26 cellular contexts compared by ENCODE assay signal in genomic region chr12:108594960-108595710, GRCh38. TPM values are rescaled to one million over a fixed set of nuclear protein-coding genes. Genes with fewer than 3 reads are reported as not detected.
DNase-seq lines count a peak whose midpoint lies in the region; ATAC-seq and TF ChIP-seq lines count a peak whose summit lies in the region.
"Had no signal": no experiment of that assay in that cellular context is flagged by ENCODE, and none has a peak within 500 bp of the region (broad histone marks: within the 10 kb centered on the region; RNA-seq: fewer than 3 reads in every experiment).

No MANE protein-coding gene starts in this region.

- TF ChIP-seq CTCF in AG04450 (IDR thresholded peaks at IDR 0.05; ENCODE audit: low read depth, low read length) (no peak), hepatocyte (IDR thresholded peaks at IDR 0.05; ENCODE audit: poor library complexity) (no peak), testis (IDR thresholded peaks at IDR 0.05) (no peak)

- H3K79me2 ChIP-seq in hepatocyte, result peaks cover 39% of the 10 kb centered on the region

- H3K36me3 Mint-ChIP-seq in activated CD4-positive, alpha-beta memory T cell treated with anti-CD3 and anti-CD28 coated beads, Interleukin-2, amount 10 ng/mL, durations not matched to agents 7 days and 5 days (ENCODE audit: low read depth), result no peaks in the 10 kb centered on the region
- H3K36me3 Mint-ChIP-seq: CD14-positive monocyte, neural progenitor cell had no signal

- no peaks in the 10 kb centered on the region for H4K20me1 ChIP-seq in hepatocyte (ENCODE audit: insufficient read depth, poor library complexity, severe bottlenecking)

- WGBS in hepatocyte (ENCODE audit: low lambda C conversion rate, missing lambda C conversion rate), result 95% methylated on average over 7 of the region's 7 CpGs
- 88 to 92% methylated on average over 7 of the region's 7 CpGs for WGBS in testis, 2 donors

- H3K4me2 ChIP-seq in hepatocyte, result peak overlapping the region; percentile 82
- H3K4me2 ChIP-seq: neural progenitor cell had no signal

- H3K4me3 ChIP-seq in AG04450 (ENCODE audit: low read depth, low read length) (peak overlapping the region; percentile 75), SJSA1 (no peak overlapping the region), hepatocyte (no peak overlapping the region), testis (no peak overlapping the region)
- H3K4me3 ChIP-seq: esophagus muscularis mucosa, left ventricle myocardium inferior, mucosa of descending colon, neural progenitor cell, psoas muscle had no signal

- no peak overlapping the region for H2AFZ ChIP-seq in hepatocyte
- H2AFZ ChIP-seq: neural progenitor cell had no signal

- no peak for ATAC-seq in HG03139 (IDR thresholded peaks at IDR 0.05; ENCODE audit: unreplicated experiment)
- ATAC-seq: mucosa of descending colon, psoas muscle had no signal

- POLR2A ChIA-PET in AG04450 (lab: Yijun Ruan, JAX), result no interaction called here
- POLR2A ChIA-PET in activated CD4-positive, alpha-beta memory T cell treated with anti-CD3 and anti-CD28 coated beads, Interleukin-2, amount 10 ng/mL, durations not matched to agents 7 days and 5 days (lab: Charles Lee), result no interaction called here

- H3K27me3 ChIP-seq in AG04450 (ENCODE audit: control insufficient read depth, insufficient read depth, low read length) (no peaks in the 10 kb centered on the region), SJSA1 (replicated peaks) (no peaks in the 10 kb centered on the region), hepatocyte (no peaks in the 10 kb centered on the region), testis (no peaks in the 10 kb centered on the region)
- H3K27me3 ChIP-seq: neural progenitor cell had no signal

- H3K36me3 ChIP-seq in SJSA1, result peaks cover 74% of the 10 kb centered on the region
- no peaks in the 10 kb centered on the region for H3K36me3 ChIP-seq in hepatocyte (replicated peaks; ENCODE audit: insufficient read depth, low read depth)
- H3K36me3 ChIP-seq in testis (ENCODE audit: low read depth, missing control alignments), result no peaks in the 10 kb centered on the region
- H3K36me3 ChIP-seq: esophagus muscularis mucosa, left ventricle myocardium inferior, neural progenitor cell had no signal

- no peaks in the 10 kb centered on the region for H3K9me2 ChIP-seq in hepatocyte (replicated peaks; ENCODE audit: insufficient read depth)

- H3K27ac Mint-ChIP-seq in activated CD4-positive, alpha-beta memory T cell treated with anti-CD3 and anti-CD28 coated beads, Interleukin-2, amount 10 ng/mL, durations not matched to agents 7 days and 5 days, result no peak overlapping the region
- H3K27ac Mint-ChIP-seq: activated naive CD4-positive, alpha-beta T cell treated with anti-CD3 and anti-CD28 coated beads for 36 hours; activated T-cell treated with anti-CD3 and anti-CD28 coated beads, Interleukin-2, amount 50 U/mL, for 24 hours; CD14-positive monocyte; H9; neural progenitor cell had no signal

- H3K9me3 Mint-ChIP-seq in activated CD4-positive, alpha-beta memory T cell treated with anti-CD3 and anti-CD28 coated beads, Interleukin-2, amount 10 ng/mL, durations not matched to agents 7 days and 5 days, result no peaks in the 10 kb centered on the region
- H3K9me3 Mint-ChIP-seq: activated naive CD4-positive, alpha-beta T cell treated with anti-CD3 and anti-CD28 coated beads for 36 hours; activated T-cell treated with anti-CD3 and anti-CD28 coated beads, Interleukin-2, amount 50 U/mL, for 24 hours; H9; neural progenitor cell had no signal

- no peak for TF ChIP-seq POLR2A in testis (IDR thresholded peaks at IDR 0.05)

- DNase-seq in AG04450 (ENCODE audit: low read depth, low spot score) (no peak), SJSA1 (ENCODE audit: low read depth in 1 of 2, low spot score in 2 of 2) (peak; percentile 79 to 84), hepatocyte (ENCODE audit: low spot score) (no peak), testis (no peak)
- DNase-seq in activated CD4-positive, alpha-beta memory T cell treated with anti-CD3 and anti-CD28 coated beads, Interleukin-2, amount 10 ng/mL, durations not matched to agents 7 days and 5 days, result no peak
- DNase-seq: activated CD4-positive, alpha-beta T cell treated with anti-CD3 and anti-CD28 coated beads, Interleukin-2, amount 50 U/mL, for 48 hours; activated naive CD4-positive, alpha-beta T cell treated with anti-CD3 and anti-CD28 coated beads for 36 hours; activated T-cell treated with anti-CD3 and anti-CD28 coated beads, Interleukin-2, amount 50 U/mL, for 24 hours; anterior cingulate cortex; cerebellar nuclear complex; DMS 273 treated with DMSO at 0.1 percent for 48 hours; effector memory CD4-positive, alpha-beta T cell; H9; head of caudate nucleus; left ventricle myocardium inferior; mucosa of descending colon; NCI-H1417 treated with DMSO at 0.1 percent for 48 hours; NCI-H2171 treated with DMSO at 0.1 percent for 48 hours; psoas muscle; SHP77; stimulated activated CD8-positive, alpha-beta memory T cell treated with anti-CD3 and anti-CD28 coated beads, Interleukin-4, amount 100 ng/mL, for 48 hours had no signal

- no peaks in the 10 kb centered on the region for H3K27me3 Mint-ChIP-seq in activated CD4-positive, alpha-beta memory T cell treated with anti-CD3 and anti-CD28 coated beads, Interleukin-2, amount 10 ng/mL, durations not matched to agents 7 days and 5 days
- H3K27me3 Mint-ChIP-seq: activated T-cell treated with anti-CD3 and anti-CD28 coated beads, Interleukin-2, amount 50 U/mL, for 24 hours had no signal

- no peak overlapping the region for H3K4me3 Mint-ChIP-seq in activated CD4-positive, alpha-beta memory T cell treated with anti-CD3 and anti-CD28 coated beads, Interleukin-2, amount 10 ng/mL, durations not matched to agents 7 days and 5 days
- H3K4me3 Mint-ChIP-seq: activated naive CD4-positive, alpha-beta T cell treated with anti-CD3 and anti-CD28 coated beads for 36 hours; activated T-cell treated with anti-CD3 and anti-CD28 coated beads, Interleukin-2, amount 50 U/mL, for 24 hours; CD14-positive monocyte; H9; neural progenitor cell had no signal

- no peaks in the 10 kb centered on the region for H3K4me1 Mint-ChIP-seq in activated CD4-positive, alpha-beta memory T cell treated with anti-CD3 and anti-CD28 coated beads, Interleukin-2, amount 10 ng/mL, durations not matched to agents 7 days and 5 days

- H3K4me1 ChIP-seq in SJSA1 (replicated peaks), result peaks cover 42% of the 10 kb centered on the region
- H3K4me1 ChIP-seq in hepatocyte (ENCODE audit: insufficient read depth), result peaks cover 8% of the 10 kb centered on the region
- no peaks in the 10 kb centered on the region for H3K4me1 ChIP-seq in testis
- H3K4me1 ChIP-seq: left ventricle myocardium inferior, psoas muscle had no signal

- intact Hi-C loops in testis (cut with DNase I; ENCODE audit: low total_unique reads), result no loop called here

- H3K9me3 ChIP-seq in AG04450 (ENCODE audit: control insufficient read depth, insufficient read depth, low read length) (no peaks in the 10 kb centered on the region; the same call in 1 of the 2 replicates), SJSA1 (replicated peaks) (0 out of 2 replicates have a peak, but pooled peaks cover 2% of the 10 kb centered on the region), hepatocyte (ENCODE audit: low read depth) (no peaks in the 10 kb centered on the region), testis (no peaks in the 10 kb centered on the region)
- H3K9me3 ChIP-seq: esophagus muscularis mucosa, left ventricle myocardium inferior, mucosa of descending colon, psoas muscle had no signal

- CTCF ChIA-PET in AG04450 (lab: Charles Lee), result interaction anchor here (0.9 to 1.2 kb wide), 4 partner anchors 22 to 24 kb away, joined by 3 to 6 read pairs (median 4); no protein-coding TSS in a partner anchor
- CTCF ChIA-PET in activated CD4-positive, alpha-beta memory T cell treated with anti-CD3 and anti-CD28 coated beads, Interleukin-2, amount 10 ng/mL, durations not matched to agents 7 days and 5 days (lab: Charles Lee), result no interaction called here

- no peak overlapping the region for H3K27ac ChIP-seq in AG04450 (ENCODE audit: low read depth, low read length)
- H3K27ac ChIP-seq in SJSA1, result no peak overlapping the region
- no peak overlapping the region for H3K27ac ChIP-seq in hepatocyte
- H3K27ac ChIP-seq in testis, result no peak overlapping the region
- H3K27ac ChIP-seq: left ventricle myocardium inferior, neural progenitor cell, psoas muscle had no signal

RNA-seq across cellular contexts. Expression of gene TMEM119, which starts 2.7 kb away (rescaled TPM):
- 60.3 and 67.0 TPM in 2 replicates for polyA plus RNA-seq in AG04450 (2011; rRNA removed)
- polyA minus RNA-seq in AG04450 (2011; rRNA and poly(A)+ RNA removed), result 50.7 and 57.9 TPM in 2 replicates
- total RNA-seq in SJSA1 (2014; rRNA removed; shearing (Covaris generic)), result 225 and 311 TPM in 2 replicates
- total RNA-seq in hepatocyte, result 69.7 and 70.1 TPM in 2 replicates
- 54.4 and 59.6 TPM in 2 replicates for polyA plus RNA-seq in hepatocyte
- total RNA-seq in testis, result 1 to 10 TPM; 5.3 to 9.6 TPM
- 17.1 TPM for polyA plus RNA-seq in testis (ENCODE audit: insufficient read depth, low read depth, low replicate concordance)
- total RNA-seq in activated CD4-positive, alpha-beta memory T cell treated with anti-CD3 and anti-CD28 coated beads, Interleukin-2, amount 10 ng/mL, durations not matched to agents 7 days and 5 days, result 1 to 10 TPM in 1 of 2 experiments, under 1 TPM in 1; 0.80 to 1.0 TPM
- total RNA-seq: activated naive CD4-positive, alpha-beta T cell treated with anti-CD3 and anti-CD28 coated beads for 36 hours; H9; OCI-LY7 had no signal

RNA-seq across cellular contexts. Expression of gene ISCU, which starts 32.7 kb away (rescaled TPM):
- polyA plus RNA-seq in AG04450 (2011; rRNA removed) (164 and 184 TPM in 2 replicates), hepatocyte (149 and 169 TPM in 2 replicates), testis (ENCODE audit: insufficient read depth, low read depth, low replicate concordance) (217 TPM)
- polyA minus RNA-seq in AG04450 (2011; rRNA and poly(A)+ RNA removed), result 61.7 and 84.1 TPM in 2 replicates
- total RNA-seq in SJSA1 (2014; rRNA removed; shearing (Covaris generic)), result 86.7 and 135 TPM in 2 replicates
- total RNA-seq in hepatocyte (107 and 116 TPM in 2 replicates), testis (100 to 1,000 TPM; 221 to 238 TPM)
- total RNA-seq in activated CD4-positive, alpha-beta memory T cell treated with anti-CD3 and anti-CD28 coated beads, Interleukin-2, amount 10 ng/mL, durations not matched to agents 7 days and 5 days, result 10 to 100 TPM; 69.9 to 74.1 TPM

RNA-seq across cellular contexts. Expression of gene SART3, which starts 34.2 kb away (rescaled TPM):
- polyA plus RNA-seq in AG04450 (2011; rRNA removed) (23.9 and 28.5 TPM in 2 replicates), hepatocyte (20.0 and 25.0 TPM in 2 replicates), testis (ENCODE audit: insufficient read depth, low read depth, low replicate concordance) (48.6 TPM)
- polyA minus RNA-seq in AG04450 (2011; rRNA and poly(A)+ RNA removed), result 38.6 and 43.4 TPM in 2 replicates
- 48.8 and 57.3 TPM in 2 replicates for total RNA-seq in SJSA1 (2014; rRNA removed; shearing (Covaris generic))
- total RNA-seq in hepatocyte (41.0 and 60.4 TPM in 2 replicates), testis (100 to 1,000 TPM; 115 to 116 TPM)
- 10 to 100 TPM; 68.9 to 70.3 TPM for total RNA-seq in activated CD4-positive, alpha-beta memory T cell treated with anti-CD3 and anti-CD28 coated beads, Interleukin-2, amount 10 ng/mL, durations not matched to agents 7 days and 5 days

RNA-seq across cellular contexts. Expression of gene SELPLG, which starts 38.6 kb away (rescaled TPM):
- polyA plus RNA-seq in AG04450 (2011; rRNA removed), result 6.1 and 9.8 TPM in 2 replicates
- polyA minus RNA-seq in AG04450 (2011; rRNA and poly(A)+ RNA removed), result 5.1 and 5.7 TPM in 2 replicates
- 2.1 and 2.9 TPM in 2 replicates for total RNA-seq in SJSA1 (2014; rRNA removed; shearing (Covaris generic))
- total RNA-seq in hepatocyte, result 0.37 and 0.72 TPM in 2 replicates
- 1.5 and 1.8 TPM in 2 replicates for polyA plus RNA-seq in hepatocyte
- 1 to 10 TPM; 1.1 to 2.7 TPM for total RNA-seq in testis
- 10.4 TPM for polyA plus RNA-seq in testis (ENCODE audit: insufficient read depth, low read depth, low replicate concordance)
- 100 to 1,000 TPM; 289 to 301 TPM for total RNA-seq in activated CD4-positive, alpha-beta memory T cell treated with anti-CD3 and anti-CD28 coated beads, Interleukin-2, amount 10 ng/mL, durations not matched to agents 7 days and 5 days

Comparison
In these comparisons a context has a peak if more than half of its experiments do, and no peak if none do; other contexts are left out.
1. DNase-seq: peak in SJSA1 (2 of 2); none in AG04450 (single experiment), hepatocyte (single experiment), testis (single experiment) and activated CD4-positive, alpha-beta memory T cell treated with anti-CD3 and anti-CD28 coated beads, Interleukin-2, amount 10 ng/mL, durations not matched to agents 7 days and 5 days (single experiment).